ENCODE assay signal across 14 cellular contexts in genomic region chr6:113205563-113205962, GRCh38.
DNase-seq lines count a peak whose midpoint lies in the region; ATAC-seq and TF ChIP-seq lines count a peak whose summit lies in the region.
"Had no signal": no experiment of that assay in that cellular context is flagged by ENCODE, and none has a peak within 500 bp of the region (broad histone marks: within the 10 kb centered on the region; RNA-seq: fewer than 3 reads in every experiment).

No MANE protein-coding gene starts in this region.

- H3K9me3 Mint-ChIP-seq in chondrocyte (ENCODE audit: low read depth): peaks cover 4% of the 10 kb centered on the region

- H2AK9ac ChIP-seq in IMR-90 (replicated peaks; ENCODE audit: low read depth, low read length, poor library complexity): no peak overlapping the region

- no peak overlapping the region for H3K27ac ChIP-seq in IMR-90 (ENCODE audit: insufficient read depth, low read length)
- no peak overlapping the region for H3K27ac ChIP-seq in osteoblast (ENCODE audit: low read depth, low read length)
- no peak overlapping the region for H3K27ac ChIP-seq in hepatocyte
- H3K27ac ChIP-seq: HL-60 had no signal

- no peak overlapping the region for H3K4me3 Mint-ChIP-seq in chondrocyte (ENCODE audit: unreplicated experiment)
- H3K4me3 Mint-ChIP-seq: B cell; CD4-positive, alpha-beta memory T cell had no signal

- no peak overlapping the region for H3K4ac ChIP-seq in IMR-90 (ENCODE audit: low read depth, low read length)

- 0 out of 4 replicates have a peak overlapping the region, but pooled peaks of 1 of the 2 experiments have one; percentile 9 for H4K8ac ChIP-seq in IMR-90 (ENCODE audit: low read depth in 2 of 2, low read length in 2 of 2)

- no peak overlapping the region for H3K9ac ChIP-seq in IMR-90 (ENCODE audit: low read depth, low read length)

- WGBS in IMR-90 (ENCODE audit: extremely low coverage in 2 of 2, insufficient read length in 1 of 2), 2 experiments: 20% methylated on average over 1 of the region's 1 CpG; no CpG with 5 or more reads in 1 of the 2 experiments
- WGBS in hepatocyte (ENCODE audit: low lambda C conversion rate, missing lambda C conversion rate): 96% methylated on average over 1 of the region's 1 CpG

- no peaks in the 10 kb centered on the region for H3K79me1 ChIP-seq in IMR-90 (ENCODE audit: low read depth in 1 of 2, low read length in 2 of 2)

- H3K36me3 Mint-ChIP-seq in chondrocyte (ENCODE audit: low read depth): peaks cover 1% of the 10 kb centered on the region
- H3K36me3 Mint-ChIP-seq: CD4-positive, alpha-beta memory T cell had no signal

- no peak overlapping the region for H3K56ac ChIP-seq in IMR-90 (ENCODE audit: extremely low read depth, insufficient read depth, low read length)

- H3K23ac ChIP-seq in IMR-90 (ENCODE audit: low read depth, low read length): no peak overlapping the region

- dilution Hi-C loops in IMR-90 (cut with HindIII; ENCODE audit: low sequenced_read_pairs, unreplicated experiment): no loop called here

- POLR2A ChIA-PET in IMR-90 (lab: Charles Lee; ENCODE audit: unreplicated experiment): no interaction called here

- H3K14ac ChIP-seq in IMR-90 (replicated peaks; ENCODE audit: low read depth, low read length): no peak overlapping the region

- peaks cover 10% of the 10 kb centered on the region for H3K4me1 ChIP-seq in IMR-90 (ENCODE audit: control insufficient read depth, insufficient read depth, low read length)
- peaks cover 4% of the 10 kb centered on the region for H3K4me1 ChIP-seq in osteoblast (ENCODE audit: insufficient read depth, low read length)
- H3K4me1 ChIP-seq in hepatocyte (ENCODE audit: insufficient read depth): no peaks in the 10 kb centered on the region

- H3K18ac ChIP-seq in IMR-90 (ENCODE audit: low read depth, low read length): no peak overlapping the region; the same call in 1 of the 2 replicates

- no peak overlapping the region for H2AK5ac ChIP-seq in IMR-90 (ENCODE audit: low read depth, low read length)

- 0 out of 2 replicates have a peak overlapping the region, but pooled peaks have one; percentile 20 for H2BK20ac ChIP-seq in IMR-90 (ENCODE audit: low read depth, low read length)

- H2AFZ ChIP-seq in IMR-90 (replicated peaks; ENCODE audit: low read length, poor library complexity) (no peak overlapping the region), osteoblast (ENCODE audit: low read length) (peak overlapping the region; percentile 61), hepatocyte (no peak overlapping the region)

- peak overlapping the region; percentile 60 for H3K27ac Mint-ChIP-seq in chondrocyte (ENCODE audit: unreplicated experiment)
- H3K27ac Mint-ChIP-seq: B cell; CD4-positive, alpha-beta memory T cell had no signal

- no peak overlapping the region for H4K5ac ChIP-seq in IMR-90 (ENCODE audit: low read depth, low read length)

- TF ChIP-seq CTCF in IMR-90 (conservative IDR thresholded peaks at IDR 0.05; ENCODE audit: low read depth, low read length) (no peak), chondrocyte (IDR thresholded peaks at IDR 0.05) (no peak), osteoblast (IDR thresholded peaks at IDR 0.05; ENCODE audit: extremely low read depth, low read depth, low read length) (no peak), hepatocyte (IDR thresholded peaks at IDR 0.05; ENCODE audit: poor library complexity) (no peak)

- H3K36me3 ChIP-seq in IMR-90 (ENCODE audit: control insufficient read depth, insufficient read depth, low read length): no peaks in the 10 kb centered on the region
- H3K36me3 ChIP-seq in osteoblast (ENCODE audit: insufficient read depth, low read length): no peaks in the 10 kb centered on the region
- no peaks in the 10 kb centered on the region for H3K36me3 ChIP-seq in hepatocyte (replicated peaks; ENCODE audit: insufficient read depth, low read depth)

- DNase-seq in IMR-90 (peak; percentile 23), chondrocyte (ENCODE audit: low spot score) (no peak), osteoblast (ENCODE audit: insufficient read length, low spot score, missing footprints) (no peak), UCSD-AML1 (lab: John Stamatoyannopoulos, UW; ENCODE audit: unreplicated experiment) (no peak), hepatocyte (ENCODE audit: low spot score) (no peak), NCI-H2081 treated with DMSO at 0.1 percent for 48 hours (lab: John Stamatoyannopoulos, UW) (no peak)
- DNase-seq in stimulated activated naive CD4-positive, alpha-beta T cell treated with Interleukin-2 at 50 U/mL for 16 hours (lab: John Stamatoyannopoulos, UW): no peak
- DNase-seq: C1 segment of cervical spinal cord; CD4-positive, alpha-beta memory T cell; DMS79; GDM1 had no signal

- intact Hi-C loops in IMR-90 (cut with micrococcal nuclease): no loop called here

- H3K79me2 ChIP-seq in osteoblast (ENCODE audit: insufficient read depth, low read length) (no peaks in the 10 kb centered on the region), hepatocyte (no peaks in the 10 kb centered on the region)

- no peak overlapping the region for H2BK15ac ChIP-seq in IMR-90 (ENCODE audit: low read depth, low read length)

- TF ChIP-seq POLR2A in IMR-90 (IDR thresholded peaks at IDR 0.05; ENCODE audit: low read depth, low read length): no peak

- H3K9me3 ChIP-seq in IMR-90 (ENCODE audit: control insufficient read depth, insufficient read depth, low read length): no peaks in the 10 kb centered on the region
- no peaks in the 10 kb centered on the region for H3K9me3 ChIP-seq in osteoblast (ENCODE audit: low read depth, low read length)
- no peaks in the 10 kb centered on the region for H3K9me3 ChIP-seq in hepatocyte (ENCODE audit: low read depth)

- H4K91ac ChIP-seq in IMR-90 (ENCODE audit: insufficient read depth, low read depth, low read length): no peak overlapping the region

- peak overlapping the region; percentile 30; the same call in 1 of the 2 replicates for H2BK120ac ChIP-seq in IMR-90 (ENCODE audit: low read depth, low read length)

- H3K9me2 ChIP-seq in hepatocyte (replicated peaks; ENCODE audit: insufficient read depth): no peaks in the 10 kb centered on the region

- no peaks in the 10 kb centered on the region for H3K27me3 Mint-ChIP-seq in chondrocyte (ENCODE audit: low read depth)
- H3K27me3 Mint-ChIP-seq: B cell; CD4-positive, alpha-beta memory T cell had no signal

- no peak for TF ChIP-seq RAD21 in IMR-90 (IDR thresholded peaks at IDR 0.05; ENCODE audit: low read length)

- H3K4me1 Mint-ChIP-seq in chondrocyte (ENCODE audit: low read depth): peaks cover 29% of the 10 kb centered on the region
- H3K4me1 Mint-ChIP-seq: B cell; CD4-positive, alpha-beta memory T cell had no signal

- H3K27me3 ChIP-seq in IMR-90 (ENCODE audit: control insufficient read depth, insufficient read depth, low read length): no peaks in the 10 kb centered on the region
- no peaks in the 10 kb centered on the region for H3K27me3 ChIP-seq in osteoblast (ENCODE audit: insufficient read depth, low read length)
- H3K27me3 ChIP-seq in hepatocyte: no peaks in the 10 kb centered on the region

- H3K4me3 ChIP-seq in IMR-90 (ENCODE audit: insufficient read depth, low read depth, low read length): no peak overlapping the region
- no peak overlapping the region for H3K4me3 ChIP-seq in osteoblast (ENCODE audit: insufficient read depth, low read length)
- H3K4me3 ChIP-seq in hepatocyte: no peak overlapping the region

- ATAC-seq in IMR-90 (ENCODE audit: low read depth): peak; percentile 63
- ATAC-seq: HCT116 had no signal

- H3K4me2 ChIP-seq in IMR-90 (ENCODE audit: low read depth, low read length) (no peak overlapping the region), osteoblast (ENCODE audit: insufficient read depth, low read length) (no peak overlapping the region), hepatocyte (no peak overlapping the region)

- in situ Hi-C loops in IMR-90 (cut with MboI; ENCODE audit: low sequenced_read_pairs): no loop called here

- no peak overlapping the region for H2BK5ac ChIP-seq in IMR-90 (ENCODE audit: low read depth, low read length, poor library complexity, severe bottlenecking)

- no TSS peak for BruUV-seq in IMR-90 (replicated peaks; lab: Mats Ljungman, UMichigan)

- H4K20me1 ChIP-seq in IMR-90 (ENCODE audit: insufficient read depth, low read length) (no peaks in the 10 kb centered on the region), osteoblast (ENCODE audit: insufficient read depth, low read length) (no peaks in the 10 kb centered on the region), hepatocyte (ENCODE audit: insufficient read depth, poor library complexity, severe bottlenecking) (no peaks in the 10 kb centered on the region)

- CTCF ChIA-PET in IMR-90 (lab: Yijun Ruan, JAX): no interaction called here

- H3K9me1 ChIP-seq in IMR-90 (ENCODE audit: insufficient read depth, low read length): peaks cover 3% of the 10 kb centered on the region; the same call in 1 of the 2 replicates

TF ChIP-seq in IMR-90, 13 proteins besides CTCF, POLR2A, EP300 and RAD21:
- TF ChIP-seq RCOR1 (IDR thresholded peaks at IDR 0.05; ENCODE audit: insufficient replicate concordance, low read length): no peak
- TF ChIP-seq MAFK (IDR thresholded peaks at IDR 0.05; ENCODE audit: low read depth, low read length): no peak
- TF ChIP-seq CEBPB (IDR thresholded peaks at IDR 0.05; ENCODE audit: low read depth, low read length): no peak
- no peak for TF ChIP-seq CHD1 (IDR thresholded peaks at IDR 0.05; ENCODE audit: low read depth, low read length)
